In the genomic region with DNA sequence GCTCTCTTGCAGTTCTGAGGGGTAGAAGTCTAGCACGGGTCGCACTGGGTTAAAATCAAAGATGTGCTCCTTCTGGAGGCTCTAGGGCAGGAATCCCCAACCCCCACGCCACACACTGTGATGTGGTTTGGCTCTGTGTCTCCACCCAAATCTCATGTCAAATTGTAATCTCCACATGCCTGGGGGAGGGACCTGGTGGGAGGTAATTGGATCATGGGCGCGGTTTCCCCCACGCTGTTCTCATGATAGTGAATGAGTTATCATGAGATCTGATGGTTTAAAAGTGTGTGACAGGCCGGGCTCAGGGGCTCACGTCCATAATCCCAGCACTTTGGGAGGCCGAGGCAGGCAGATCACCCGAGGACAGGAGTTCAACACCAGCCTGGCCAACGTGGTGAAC, we compare ENCODE assay signal across 11 cellular contexts. TPM values are rescaled to one million over a fixed set of nuclear protein-coding genes. Genes with fewer than 3 reads are reported as not detected.
DNase-seq lines count a peak whose midpoint lies in the region; ATAC-seq and TF ChIP-seq lines count a peak whose summit lies in the region.
"Had no signal": no experiment of that assay in that cellular context is flagged by ENCODE, and none has a peak within 500 bp of the region (broad histone marks: within the 10 kb centered on the region; RNA-seq: fewer than 3 reads in every experiment).

No MANE protein-coding gene starts in this region.

- no peaks in the 10 kb centered on the region for H4K20me1 ChIP-seq in osteoblast (ENCODE audit: insufficient read depth, low read length)

- no peaks in the 10 kb centered on the region for H3K9me3 ChIP-seq in osteoblast (ENCODE audit: low read depth, low read length)

- H3K4me3 ChIP-seq in osteoblast (ENCODE audit: insufficient read depth, low read length), result no peak overlapping the region

- H3K4me1 ChIP-seq in osteoblast (ENCODE audit: insufficient read depth, low read length), result no peaks in the 10 kb centered on the region

- H3K4me2 ChIP-seq in osteoblast (ENCODE audit: insufficient read depth, low read length), result no peak overlapping the region

- no peak overlapping the region for H2AFZ ChIP-seq in osteoblast (ENCODE audit: low read length)

- ATAC-seq in HG02610 (IDR thresholded peaks at IDR 0.05; ENCODE audit: unreplicated experiment), result no peak
- ATAC-seq: stimulated activated effector memory CD8-positive, alpha-beta T cell treated with anti-CD3 and anti-CD28 coated beads, Interleukin-12 subunit alpha, Interleukin-12 subunit beta, amount 100 ng/mL, for 72 hours had no signal

- no peaks in the 10 kb centered on the region for H3K27me3 ChIP-seq in osteoblast (ENCODE audit: insufficient read depth, low read length)

- H3K79me2 ChIP-seq in osteoblast (ENCODE audit: insufficient read depth, low read length), result no peaks in the 10 kb centered on the region

- no peak overlapping the region for H3K27ac ChIP-seq in osteoblast (ENCODE audit: low read depth, low read length)
- H3K27ac ChIP-seq: VCaP had no signal

- H3K36me3 ChIP-seq in osteoblast (ENCODE audit: insufficient read depth, low read length), result no peaks in the 10 kb centered on the region

- no peak for TF ChIP-seq CTCF in osteoblast (IDR thresholded peaks at IDR 0.05; ENCODE audit: extremely low read depth, low read depth, low read length)

- DNase-seq in NCI-H2227 (lab: John Stamatoyannopoulos, UW; ENCODE audit: unreplicated experiment), result peak; percentile 46
- DNase-seq in activated CD4-positive, alpha-beta T cell treated with anti-CD3 and anti-CD28 coated beads, Interleukin-2, amount 50 U/mL, for 48 hours, result peak; percentile 45 to 57
- DNase-seq in effector CD4-positive, alpha-beta T cell, result peak; percentile 6
- peak; percentile 6 to 38 for DNase-seq in stimulated activated CD4-positive, alpha-beta T cell treated with anti-CD3 and anti-CD28 coated beads, Interleukin-4, amount 100 ng/mL, for 48 hours (ENCODE audit: low read depth in 2 of 2)
- no peak for DNase-seq in medulla oblongata (ENCODE audit: extremely low spot score)
- no peak for DNase-seq in osteoblast (ENCODE audit: insufficient read length, low spot score, missing footprints)
- no peak for DNase-seq in NCI-H1694 treated with DMSO at 0.1 percent for 48 hours (lab: John Stamatoyannopoulos, UW)
- DNase-seq: DMS153 had no signal

RNA-seq across cellular contexts. Expression of a gene that starts 26.6 kb away (rescaled TPM):
- total RNA-seq in osteoblast, result 105 and 124 TPM in 2 replicates

RNA-seq across cellular contexts. Expression of a gene that starts 50.4 kb away (rescaled TPM):
- 2.5 and 2.9 TPM in 2 replicates for total RNA-seq in osteoblast

Comparison
In these comparisons a context has a peak if more than half of its experiments do, and no peak if none do; other contexts are left out.
1. DNase-seq: peak in NCI-H2227 (single experiment), activated CD4-positive, alpha-beta T cell treated with anti-CD3 and anti-CD28 coated beads, Interleukin-2, amount 50 U/mL, for 48 hours (2 of 2), effector CD4-positive, alpha-beta T cell (single experiment) and stimulated activated CD4-positive, alpha-beta T cell treated with anti-CD3 and anti-CD28 coated beads, Interleukin-4, amount 100 ng/mL, for 48 hours (2 of 2); none in medulla oblongata (single experiment), osteoblast (single experiment) and NCI-H1694 treated with DMSO at 0.1 percent for 48 hours (single experiment).